In the genomic region with DNA sequence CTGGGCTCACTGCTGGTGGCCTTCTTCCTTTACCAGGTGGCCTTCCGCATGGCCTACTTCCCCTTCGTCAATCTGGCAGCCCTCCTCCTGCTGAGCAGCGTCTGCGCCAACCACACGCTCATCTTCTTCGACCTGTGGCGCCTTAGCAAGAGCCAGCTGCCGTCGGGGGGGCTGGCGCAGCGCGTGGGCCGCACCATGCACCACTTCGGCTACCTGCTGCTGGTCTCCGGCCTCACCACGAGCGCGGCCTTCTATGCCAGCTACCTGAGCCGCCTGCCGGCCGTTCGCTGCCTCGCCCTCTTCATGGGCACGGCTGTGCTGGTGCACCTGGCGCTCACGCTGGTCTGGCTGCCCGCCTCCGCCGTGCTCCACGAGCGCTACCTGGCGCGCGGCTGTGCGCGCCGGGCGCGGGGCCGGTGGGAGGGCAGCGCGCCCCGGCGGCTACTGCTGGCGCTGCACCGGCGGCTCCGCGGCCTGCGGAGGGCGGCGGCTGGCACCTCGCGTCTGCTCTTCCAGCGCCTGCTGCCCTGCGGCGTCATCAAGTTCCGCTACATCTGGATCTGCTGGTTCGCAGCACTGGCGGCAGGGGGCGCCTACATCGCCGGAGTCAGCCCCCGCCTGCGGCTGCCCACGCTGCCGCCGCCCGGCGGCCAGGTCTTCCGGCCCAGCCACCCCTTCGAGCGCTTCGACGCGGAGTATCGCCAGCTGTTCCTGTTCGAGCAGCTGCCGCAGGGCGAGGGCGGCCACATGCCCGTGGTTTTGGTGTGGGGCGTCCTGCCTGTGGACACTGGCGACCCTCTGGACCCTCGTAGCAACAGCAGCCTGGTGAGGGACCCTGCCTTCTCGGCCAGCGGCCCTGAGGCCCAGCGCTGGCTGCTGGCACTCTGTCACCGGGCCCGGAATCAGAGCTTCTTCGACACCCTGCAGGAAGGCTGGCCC, we compare ENCODE assay signal across 1 cellular context.
TF ChIP-seq lines count a peak whose summit lies in the region.

No MANE protein-coding gene starts in this region.

TF ChIP-seq in HepG2, 621 proteins besides CTCF, POLR2A, EP300 and RAD21 (continued from another document and continues in another):
- no peak for TF ChIP-seq ATF7 (IDR thresholded peaks at IDR 0.05)
- TF ChIP-seq ATF7 (CRISPR knock-in tag; IDR thresholded peaks at IDR 0.05) = no peak
- TF ChIP-seq HMG20B (CRISPR knock-in tag; conservative IDR thresholded peaks at IDR 0.05) = 0 out of 2 replicates have a peak, but pooled peaks have one; percentile 38
- TF ChIP-seq SATB2 (CRISPR knock-in tag; IDR thresholded peaks at IDR 0.05) = peak; percentile 97
- no peak for TF ChIP-seq ADNP (CRISPR knock-in tag; IDR thresholded peaks at IDR 0.05)
- peak; percentile 68 for TF ChIP-seq SKI (IDR thresholded peaks at IDR 0.05; ENCODE audit: partially characterized antibody)
- TF ChIP-seq, protein P1, sequence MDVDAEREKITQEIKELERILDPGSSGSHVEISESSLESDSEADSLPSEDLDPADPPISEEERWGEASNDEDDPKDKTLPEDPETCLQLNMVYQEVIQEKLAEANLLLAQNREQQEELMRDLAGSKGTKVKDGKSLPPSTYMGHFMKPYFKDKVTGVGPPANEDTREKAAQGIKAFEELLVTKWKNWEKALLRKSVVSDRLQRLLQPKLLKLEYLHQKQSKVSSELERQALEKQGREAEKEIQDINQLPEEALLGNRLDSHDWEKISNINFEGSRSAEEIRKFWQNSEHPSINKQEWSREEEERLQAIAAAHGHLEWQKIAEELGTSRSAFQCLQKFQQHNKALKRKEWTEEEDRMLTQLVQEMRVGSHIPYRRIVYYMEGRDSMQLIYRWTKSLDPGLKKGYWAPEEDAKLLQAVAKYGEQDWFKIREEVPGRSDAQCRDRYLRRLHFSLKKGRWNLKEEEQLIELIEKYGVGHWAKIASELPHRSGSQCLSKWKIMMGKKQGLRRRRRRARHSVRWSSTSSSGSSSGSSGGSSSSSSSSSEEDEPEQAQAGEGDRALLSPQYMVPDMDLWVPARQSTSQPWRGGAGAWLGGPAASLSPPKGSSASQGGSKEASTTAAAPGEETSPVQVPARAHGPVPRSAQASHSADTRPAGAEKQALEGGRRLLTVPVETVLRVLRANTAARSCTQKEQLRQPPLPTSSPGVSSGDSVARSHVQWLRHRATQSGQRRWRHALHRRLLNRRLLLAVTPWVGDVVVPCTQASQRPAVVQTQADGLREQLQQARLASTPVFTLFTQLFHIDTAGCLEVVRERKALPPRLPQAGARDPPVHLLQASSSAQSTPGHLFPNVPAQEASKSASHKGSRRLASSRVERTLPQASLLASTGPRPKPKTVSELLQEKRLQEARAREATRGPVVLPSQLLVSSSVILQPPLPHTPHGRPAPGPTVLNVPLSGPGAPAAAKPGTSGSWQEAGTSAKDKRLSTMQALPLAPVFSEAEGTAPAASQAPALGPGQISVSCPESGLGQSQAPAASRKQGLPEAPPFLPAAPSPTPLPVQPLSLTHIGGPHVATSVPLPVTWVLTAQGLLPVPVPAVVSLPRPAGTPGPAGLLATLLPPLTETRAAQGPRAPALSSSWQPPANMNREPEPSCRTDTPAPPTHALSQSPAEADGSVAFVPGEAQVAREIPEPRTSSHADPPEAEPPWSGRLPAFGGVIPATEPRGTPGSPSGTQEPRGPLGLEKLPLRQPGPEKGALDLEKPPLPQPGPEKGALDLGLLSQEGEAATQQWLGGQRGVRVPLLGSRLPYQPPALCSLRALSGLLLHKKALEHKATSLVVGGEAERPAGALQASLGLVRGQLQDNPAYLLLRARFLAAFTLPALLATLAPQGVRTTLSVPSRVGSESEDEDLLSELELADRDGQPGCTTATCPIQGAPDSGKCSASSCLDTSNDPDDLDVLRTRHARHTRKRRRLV (CRISPR knock-in tag; IDR thresholded peaks at IDR 0.05) = no peak
- peak; percentile 96; the same call in 1 of the 2 replicates for TF ChIP-seq ZNF75D (CRISPR knock-in tag; IDR thresholded peaks at IDR 0.05; ENCODE audit: borderline replicate concordance)
- TF ChIP-seq ZNF776 (CRISPR knock-in tag; IDR thresholded peaks at IDR 0.05) = peak; percentile 99
- TF ChIP-seq ZNF121 (CRISPR knock-in tag; IDR thresholded peaks at IDR 0.05) = 0 out of 2 replicates have a peak, but pooled peaks have one; percentile 44
- peak; percentile 96 for TF ChIP-seq FOXC1 (CRISPR knock-in tag; IDR thresholded peaks at IDR 0.05; ENCODE audit: borderline replicate concordance)
- TF ChIP-seq, protein P2, sequence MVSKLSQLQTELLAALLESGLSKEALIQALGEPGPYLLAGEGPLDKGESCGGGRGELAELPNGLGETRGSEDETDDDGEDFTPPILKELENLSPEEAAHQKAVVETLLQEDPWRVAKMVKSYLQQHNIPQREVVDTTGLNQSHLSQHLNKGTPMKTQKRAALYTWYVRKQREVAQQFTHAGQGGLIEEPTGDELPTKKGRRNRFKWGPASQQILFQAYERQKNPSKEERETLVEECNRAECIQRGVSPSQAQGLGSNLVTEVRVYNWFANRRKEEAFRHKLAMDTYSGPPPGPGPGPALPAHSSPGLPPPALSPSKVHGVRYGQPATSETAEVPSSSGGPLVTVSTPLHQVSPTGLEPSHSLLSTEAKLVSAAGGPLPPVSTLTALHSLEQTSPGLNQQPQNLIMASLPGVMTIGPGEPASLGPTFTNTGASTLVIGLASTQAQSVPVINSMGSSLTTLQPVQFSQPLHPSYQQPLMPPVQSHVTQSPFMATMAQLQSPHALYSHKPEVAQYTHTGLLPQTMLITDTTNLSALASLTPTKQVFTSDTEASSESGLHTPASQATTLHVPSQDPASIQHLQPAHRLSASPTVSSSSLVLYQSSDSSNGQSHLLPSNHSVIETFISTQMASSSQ (IDR thresholded peaks at IDR 0.05; ENCODE audit: low read depth) = no peak
- TF ChIP-seq, protein P2 (CRISPR knock-in tag; IDR thresholded peaks at IDR 0.05; ENCODE audit: borderline replicate concordance) = peak; percentile 70; the same call in 1 of the 2 replicates
- peak; percentile 89; the same call in 1 of the 2 replicates for TF ChIP-seq NFKBIZ (CRISPR knock-in tag; IDR thresholded peaks at IDR 0.05)
- peak; percentile 45 for TF ChIP-seq ZNF496 (CRISPR knock-in tag; IDR thresholded peaks at IDR 0.05; ENCODE audit: insufficient replicate concordance)
- TF ChIP-seq BRCA1 (CRISPR knock-in tag; IDR thresholded peaks at IDR 0.05) = peak; percentile 78; the same call in 1 of the 2 replicates
- peak; percentile 75 for TF ChIP-seq ZSCAN25 (CRISPR knock-in tag; IDR thresholded peaks at IDR 0.05)
- TF ChIP-seq ETV6 (CRISPR knock-in tag; conservative IDR thresholded peaks at IDR 0.05) = peak; percentile 95
- peak; percentile 92; the same call in 1 of the 2 replicates for TF ChIP-seq ZFP41 (CRISPR knock-in tag; IDR thresholded peaks at IDR 0.05; ENCODE audit: borderline replicate concordance)
- no peak for TF ChIP-seq ZNF644 (CRISPR knock-in tag; IDR thresholded peaks at IDR 0.05; ENCODE audit: low read depth)
- TF ChIP-seq, protein P3, sequence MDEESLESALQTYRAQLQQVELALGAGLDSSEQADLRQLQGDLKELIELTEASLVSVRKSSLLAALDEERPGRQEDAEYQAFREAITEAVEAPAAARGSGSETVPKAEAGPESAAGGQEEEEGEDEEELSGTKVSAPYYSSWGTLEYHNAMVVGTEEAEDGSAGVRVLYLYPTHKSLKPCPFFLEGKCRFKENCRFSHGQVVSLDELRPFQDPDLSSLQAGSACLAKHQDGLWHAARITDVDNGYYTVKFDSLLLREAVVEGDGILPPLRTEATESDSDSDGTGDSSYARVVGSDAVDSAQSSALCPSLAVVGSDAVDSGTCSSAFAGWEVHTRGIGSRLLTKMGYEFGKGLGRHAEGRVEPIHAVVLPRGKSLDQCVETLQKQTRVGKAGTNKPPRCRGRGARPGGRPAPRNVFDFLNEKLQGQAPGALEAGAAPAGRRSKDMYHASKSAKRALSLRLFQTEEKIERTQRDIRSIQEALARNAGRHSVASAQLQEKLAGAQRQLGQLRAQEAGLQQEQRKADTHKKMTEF (CRISPR knock-in tag; IDR thresholded peaks at IDR 0.05) = peak; percentile 96
- TF ChIP-seq POLR2G (IDR thresholded peaks at IDR 0.05; ENCODE audit: low read depth, low read length) = no peak
- TF ChIP-seq, protein P4, sequence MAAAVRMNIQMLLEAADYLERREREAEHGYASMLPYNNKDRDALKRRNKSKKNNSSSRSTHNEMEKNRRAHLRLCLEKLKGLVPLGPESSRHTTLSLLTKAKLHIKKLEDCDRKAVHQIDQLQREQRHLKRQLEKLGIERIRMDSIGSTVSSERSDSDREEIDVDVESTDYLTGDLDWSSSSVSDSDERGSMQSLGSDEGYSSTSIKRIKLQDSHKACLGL (CRISPR knock-in tag; IDR thresholded peaks at IDR 0.05) = peak; percentile 97
- no peak for TF ChIP-seq ZNF432 (CRISPR knock-in tag; IDR thresholded peaks at IDR 0.05; ENCODE audit: borderline replicate concordance)
- TF ChIP-seq TRIM24 (CRISPR knock-in tag; IDR thresholded peaks at IDR 0.05) = no peak
- TF ChIP-seq, protein P5, sequence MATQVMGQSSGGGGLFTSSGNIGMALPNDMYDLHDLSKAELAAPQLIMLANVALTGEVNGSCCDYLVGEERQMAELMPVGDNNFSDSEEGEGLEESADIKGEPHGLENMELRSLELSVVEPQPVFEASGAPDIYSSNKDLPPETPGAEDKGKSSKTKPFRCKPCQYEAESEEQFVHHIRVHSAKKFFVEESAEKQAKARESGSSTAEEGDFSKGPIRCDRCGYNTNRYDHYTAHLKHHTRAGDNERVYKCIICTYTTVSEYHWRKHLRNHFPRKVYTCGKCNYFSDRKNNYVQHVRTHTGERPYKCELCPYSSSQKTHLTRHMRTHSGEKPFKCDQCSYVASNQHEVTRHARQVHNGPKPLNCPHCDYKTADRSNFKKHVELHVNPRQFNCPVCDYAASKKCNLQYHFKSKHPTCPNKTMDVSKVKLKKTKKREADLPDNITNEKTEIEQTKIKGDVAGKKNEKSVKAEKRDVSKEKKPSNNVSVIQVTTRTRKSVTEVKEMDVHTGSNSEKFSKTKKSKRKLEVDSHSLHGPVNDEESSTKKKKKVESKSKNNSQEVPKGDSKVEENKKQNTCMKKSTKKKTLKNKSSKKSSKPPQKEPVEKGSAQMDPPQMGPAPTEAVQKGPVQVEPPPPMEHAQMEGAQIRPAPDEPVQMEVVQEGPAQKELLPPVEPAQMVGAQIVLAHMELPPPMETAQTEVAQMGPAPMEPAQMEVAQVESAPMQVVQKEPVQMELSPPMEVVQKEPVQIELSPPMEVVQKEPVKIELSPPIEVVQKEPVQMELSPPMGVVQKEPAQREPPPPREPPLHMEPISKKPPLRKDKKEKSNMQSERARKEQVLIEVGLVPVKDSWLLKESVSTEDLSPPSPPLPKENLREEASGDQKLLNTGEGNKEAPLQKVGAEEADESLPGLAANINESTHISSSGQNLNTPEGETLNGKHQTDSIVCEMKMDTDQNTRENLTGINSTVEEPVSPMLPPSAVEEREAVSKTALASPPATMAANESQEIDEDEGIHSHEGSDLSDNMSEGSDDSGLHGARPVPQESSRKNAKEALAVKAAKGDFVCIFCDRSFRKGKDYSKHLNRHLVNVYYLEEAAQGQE (IDR thresholded peaks at IDR 0.05; ENCODE audit: borderline replicate concordance in 1 of 2, low read depth in 1 of 2, low read length in 2 of 2) = no peak
- TF ChIP-seq, protein P6, sequence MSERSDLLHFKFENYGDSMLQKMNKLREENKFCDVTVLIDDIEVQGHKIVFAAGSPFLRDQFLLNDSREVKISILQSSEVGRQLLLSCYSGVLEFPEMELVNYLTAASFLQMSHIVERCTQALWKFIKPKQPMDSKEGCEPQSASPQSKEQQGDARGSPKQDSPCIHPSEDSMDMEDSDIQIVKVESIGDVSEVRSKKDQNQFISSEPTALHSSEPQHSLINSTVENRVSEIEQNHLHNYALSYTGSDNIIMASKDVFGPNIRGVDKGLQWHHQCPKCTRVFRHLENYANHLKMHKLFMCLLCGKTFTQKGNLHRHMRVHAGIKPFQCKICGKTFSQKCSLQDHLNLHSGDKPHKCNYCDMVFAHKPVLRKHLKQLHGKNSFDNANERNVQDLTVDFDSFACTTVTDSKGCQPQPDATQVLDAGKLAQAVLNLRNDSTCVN (CRISPR knock-in tag; IDR thresholded peaks at IDR 0.05; ENCODE audit: borderline replicate concordance) = peak; percentile 82; the same call in 1 of the 2 replicates
- TF ChIP-seq REPIN1 (CRISPR knock-in tag; IDR thresholded peaks at IDR 0.05; ENCODE audit: borderline replicate concordance, low read depth) = peak; percentile 79; the same call in 1 of the 2 replicates
- no peak for TF ChIP-seq SNRNP70 (IDR thresholded peaks at IDR 0.05; ENCODE audit: low read depth, low read length)
- no peak for TF ChIP-seq ZNF530 (CRISPR knock-in tag; IDR thresholded peaks at IDR 0.05; ENCODE audit: low read depth)
- TF ChIP-seq XBP1 (CRISPR knock-in tag; IDR thresholded peaks at IDR 0.05) = 0 out of 2 replicates have a peak, but pooled peaks have one; percentile 36
- peak; percentile 34; the same call in 1 of the 2 replicates for TF ChIP-seq GATAD2A (CRISPR knock-in tag; IDR thresholded peaks at IDR 0.05)
- TF ChIP-seq PRMT3 (CRISPR knock-in tag; IDR thresholded peaks at IDR 0.05; ENCODE audit: borderline replicate concordance, low read depth) = peak; percentile 96
